ENCODE assay signal across 13 cellular contexts in the genomic region with DNA sequence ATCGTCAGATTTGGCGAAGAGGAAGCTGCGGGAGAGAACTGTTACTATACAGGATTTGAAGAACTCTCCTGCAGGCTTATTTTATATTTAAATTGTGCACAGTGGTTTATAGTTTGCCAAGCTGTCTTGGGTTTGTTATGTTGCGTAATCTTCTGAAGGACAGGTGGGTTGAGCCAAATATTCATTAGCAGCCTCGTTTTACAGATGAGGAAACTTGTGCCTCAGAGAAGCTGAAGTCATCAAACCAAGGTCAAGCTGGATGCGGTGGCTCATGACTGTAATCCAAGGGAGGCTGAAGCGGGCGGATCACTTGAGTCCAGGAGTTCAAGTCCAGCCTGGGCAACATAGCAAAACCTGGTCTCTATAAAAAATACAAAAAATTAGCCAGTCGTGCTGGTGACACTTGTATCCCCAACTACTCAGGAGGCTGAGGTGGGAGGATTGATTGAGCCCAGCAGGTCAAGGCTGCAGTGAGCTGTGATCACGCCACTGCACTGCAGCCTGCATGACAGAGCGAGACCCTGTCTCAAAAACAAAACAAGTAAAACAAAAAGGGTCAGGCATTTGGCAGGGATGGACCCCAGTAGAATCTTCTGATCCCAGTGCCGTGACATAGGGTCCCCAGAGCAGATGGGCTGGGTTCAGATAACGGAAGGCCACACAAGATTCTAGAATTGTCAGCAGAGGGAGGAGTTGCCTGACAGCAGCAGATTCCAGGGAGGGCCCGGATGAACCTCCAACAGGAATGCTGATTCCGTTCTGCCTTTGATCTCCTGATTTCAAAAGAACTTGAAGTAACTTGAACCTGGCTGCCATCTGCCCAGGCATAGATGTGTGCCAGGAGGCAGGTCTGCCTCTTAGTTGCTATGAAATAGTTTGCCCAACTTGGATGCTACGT. TPM values are rescaled to one million over a fixed set of nuclear protein-coding genes. Genes with fewer than 3 reads are reported as not detected.
DNase-seq lines count a peak whose midpoint lies in the region; ATAC-seq, FAIRE-seq and TF ChIP-seq lines count a peak whose summit lies in the region.
"Had no signal": no experiment of that assay in that cellular context is flagged by ENCODE, and none has a peak within 500 bp of the region (broad histone marks: within the 10 kb centered on the region; RNA-seq: fewer than 3 reads in every experiment).

No MANE protein-coding gene starts in this region.

- POLR2A ChIA-PET in MCF 10A (lab: Yijun Ruan, JAX), result interaction anchor here (0.6 to 1.0 kb wide), 3 partner anchors 23 to 430 kb away, joined by 3 to 5 read pairs (median 3); no protein-coding TSS in a partner anchor
- POLR2A ChIA-PET in K562 (lab: Yijun Ruan, JAX), result interaction anchor here (0.8 to 1.6 kb wide), 2 partner anchors 11 to 160 kb away, joined by 3 to 4 read pairs; no protein-coding TSS in a partner anchor

- H3K4me1 ChIP-seq in mammary epithelial cell (ENCODE audit: insufficient read depth, low read length) (peaks cover 9% of the 10 kb centered on the region), K562 (replicated peaks in 1 of 2; ENCODE audit: control insufficient read depth in 2 of 2, insufficient read depth in 2 of 2, low read length in 2 of 2) (peaks cover 0 to 3% of the 10 kb centered on the region in 2 experiments; a peak in 2 of 5 replicates), left lung (no peaks in the 10 kb centered on the region)
- H3K4me1 ChIP-seq in effector memory CD4-positive, alpha-beta T cell (ENCODE audit: control insufficient read depth, insufficient read depth, low read length, poor library complexity, severe bottlenecking), result no peaks in the 10 kb centered on the region

- H3K4me3 ChIP-seq in mammary epithelial cell (replicated peaks in 1 of 3; ENCODE audit: insufficient read depth in 1 of 3, low read depth in 2 of 3, low read length in 3 of 3), result no peak overlapping the region
- no peak overlapping the region for H3K4me3 ChIP-seq in K562
- no peak overlapping the region for H3K4me3 ChIP-seq in left lung
- no peak overlapping the region for H3K4me3 ChIP-seq in effector memory CD4-positive, alpha-beta T cell (ENCODE audit: insufficient read depth, low read depth, low read length, poor library complexity, severe bottlenecking)

- intact Hi-C loops in MCF 10A (cut with micrococcal nuclease) (no loop called here), mammary epithelial cell (cut with micrococcal nuclease) (no loop called here), K562 (cut with micrococcal nuclease) (no loop called here), left lung (cut with DNase I) (no loop called here)

- H3K4me2 ChIP-seq in mammary epithelial cell (ENCODE audit: insufficient read depth, low read depth, low read length), result no peak overlapping the region
- no peak overlapping the region for H3K4me2 ChIP-seq in K562 (ENCODE audit: insufficient read depth, low read length)

- H4K20me1 ChIP-seq in mammary epithelial cell (ENCODE audit: insufficient read depth, low read length) (no peaks in the 10 kb centered on the region), K562 (replicated peaks; ENCODE audit: control insufficient read depth, insufficient read depth, low read length) (no peaks in the 10 kb centered on the region)

- H3K9me3 Mint-ChIP-seq in MCF 10A (ENCODE audit: unreplicated experiment) (no peaks in the 10 kb centered on the region), osteocyte (ENCODE audit: unreplicated experiment) (no peaks in the 10 kb centered on the region)
- H3K9me3 Mint-ChIP-seq: T-cell had no signal

- H3K4me1 Mint-ChIP-seq in MCF 10A (ENCODE audit: insufficient read depth, unreplicated experiment), result peaks cover 15% of the 10 kb centered on the region
- peaks cover 63% of the 10 kb centered on the region for H3K4me1 Mint-ChIP-seq in osteocyte (ENCODE audit: unreplicated experiment)
- H3K4me1 Mint-ChIP-seq: T-cell had no signal

- BruUV-seq in MCF 10A (replicated peaks; lab: Mats Ljungman, UMichigan) (no TSS peak), mammary epithelial cell (replicated peaks; lab: Mats Ljungman, UMichigan) (no TSS peak), K562 (replicated peaks; lab: Mats Ljungman, UMichigan) (no TSS peak)

- H3K79me2 ChIP-seq in mammary epithelial cell (ENCODE audit: insufficient read depth, low read length) (peaks cover 95% of the 10 kb centered on the region), K562 (ENCODE audit: control insufficient read depth, insufficient read depth, low read length) (no peaks in the 10 kb centered on the region)

- no peak overlapping the region for H2AFZ ChIP-seq in mammary epithelial cell (ENCODE audit: low read depth, low read length)
- no peak overlapping the region for H2AFZ ChIP-seq in K562 (ENCODE audit: low read depth, low read length)

- no peak for TF ChIP-seq EP300 in K562 (IDR thresholded peaks at IDR 0.05; ENCODE audit: low read length)

- H3K27me3 Mint-ChIP-seq in MCF 10A (ENCODE audit: insufficient read depth, unreplicated experiment) (no peaks in the 10 kb centered on the region), osteocyte (ENCODE audit: unreplicated experiment) (no peaks in the 10 kb centered on the region)
- H3K27me3 Mint-ChIP-seq: T-cell had no signal

- no peak for TF ChIP-seq POLR2A in K562 (conservative IDR thresholded peaks at IDR 0.05)

- in situ Hi-C loops in mammary epithelial cell (cut with MboI; ENCODE audit: low sequenced_read_pairs in 2 of 2), result no loop called here
- in situ Hi-C loops in K562 (cut with MboI), result no loop called here

- 84% methylated on average over 16 of the region's 16 CpGs for WGBS in mammary epithelial cell (ENCODE audit: low coverage, missing lambda C conversion rate)
- 13% methylated on average over 16 of the region's 16 CpGs for WGBS in K562 (ENCODE audit: insufficient coverage, low coverage, missing lambda C conversion rate)

- TF ChIP-seq RAD21 in K562 (CRISPR knock-in tag; conservative IDR thresholded peaks at IDR 0.05 in 1 of 2, IDR thresholded peaks at IDR 0.05 in 1 of 2), result no peak

- H3K4me3 Mint-ChIP-seq in MCF 10A (ENCODE audit: unreplicated experiment), result no peak overlapping the region
- no peak overlapping the region for H3K4me3 Mint-ChIP-seq in osteocyte (ENCODE audit: unreplicated experiment)
- H3K4me3 Mint-ChIP-seq: T-cell had no signal

- DNase-seq in MCF 10A (ENCODE audit: unreplicated experiment), result peak; percentile 83
- no peak for DNase-seq in mammary epithelial cell
- no peak for DNase-seq in K562 (ENCODE audit: extremely low read depth in 1 of 4, low spot score in 3 of 4)
- DNase-seq in left lung, result no peak
- no peak for DNase-seq in osteocyte (ENCODE audit: extremely low spot score, unreplicated experiment)
- DNase-seq in effector memory CD4-positive, alpha-beta T cell, result no peak
- DNase-seq: activated CD4-positive, alpha-beta T cell treated with anti-CD3 and anti-CD28 coated beads, Interleukin-2, amount 50 U/mL, for 1 hour; activated gamma-delta T cell; NCI-H526 treated with DMSO at 0.1 percent for 48 hours; T-cell had no signal

- CTCF ChIA-PET in MCF 10A (lab: Yijun Ruan, JAX), result interaction anchor here (0.9 kb wide), 1 partner anchor 20 kb away, joined by 3 read pairs; no protein-coding TSS in a partner anchor
- CTCF ChIA-PET in mammary epithelial cell (lab: Charles Lee; ENCODE audit: low non-redundant PET), result no interaction called here
- CTCF ChIA-PET in K562 (lab: Yijun Ruan, JAX; ENCODE audit: low intra/inter-chr PET ratio), result no interaction called here

- no peak for ATAC-seq in K562
- peak; percentile 40 for ATAC-seq in left lung
- ATAC-seq in GM21723 (IDR thresholded peaks at IDR 0.05; ENCODE audit: unreplicated experiment), result no peak
- no peak for ATAC-seq in GM18498 (IDR thresholded peaks at IDR 0.05; ENCODE audit: unreplicated experiment)
- ATAC-seq: T-cell had no signal

- dilution Hi-C loops in mammary epithelial cell (cut with HindIII; ENCODE audit: low sequenced_read_pairs), result no loop called here

- H3K36me3 Mint-ChIP-seq in MCF 10A (ENCODE audit: insufficient read depth, unreplicated experiment) (peaks cover 39% of the 10 kb centered on the region), osteocyte (ENCODE audit: unreplicated experiment) (peaks cover 27% of the 10 kb centered on the region)
- H3K36me3 Mint-ChIP-seq: T-cell had no signal

- H3K27me3 ChIP-seq in mammary epithelial cell (ENCODE audit: insufficient read depth, low read length) (no peaks in the 10 kb centered on the region), K562 (ENCODE audit: control insufficient read depth in 2 of 2, insufficient read depth in 2 of 2, low read length in 2 of 2) (peaks cover 2 to 54% of the 10 kb centered on the region in 2 experiments; a peak in 3 of 5 replicates), left lung (no peaks in the 10 kb centered on the region)
- H3K27me3 ChIP-seq in effector memory CD4-positive, alpha-beta T cell (replicated peaks; ENCODE audit: control insufficient read depth, insufficient read depth, low read length, poor library complexity, severe bottlenecking), result no peaks in the 10 kb centered on the region

- H3K36me3 ChIP-seq in mammary epithelial cell (ENCODE audit: insufficient read depth, low read length) (peaks cover 4% of the 10 kb centered on the region), K562 (ENCODE audit: control insufficient read depth, insufficient read depth, low read length) (no peaks in the 10 kb centered on the region), left lung (no peaks in the 10 kb centered on the region)
- no peaks in the 10 kb centered on the region for H3K36me3 ChIP-seq in effector memory CD4-positive, alpha-beta T cell (ENCODE audit: control insufficient read depth, insufficient read depth, low read length)

- H3K9me1 ChIP-seq in K562 (ENCODE audit: control insufficient read depth, insufficient read depth, low read length), result no peaks in the 10 kb centered on the region

- H3K9me3 ChIP-seq in mammary epithelial cell (replicated peaks; ENCODE audit: insufficient read depth, low read length) (no peaks in the 10 kb centered on the region), K562 (replicated peaks; ENCODE audit: control insufficient read depth, insufficient read depth, low read depth, low read length) (no peaks in the 10 kb centered on the region), left lung (no peaks in the 10 kb centered on the region)
- H3K9me3 ChIP-seq in effector memory CD4-positive, alpha-beta T cell (ENCODE audit: control insufficient read depth, low read length), result no peaks in the 10 kb centered on the region

- TF ChIP-seq CTCF in MCF 10A (IDR thresholded peaks at IDR 0.05; ENCODE audit: unreplicated experiment), result no peak
- no peak for TF ChIP-seq CTCF in mammary epithelial cell (conservative IDR thresholded peaks at IDR 0.05 in 1 of 2, IDR thresholded peaks at IDR 0.05 in 1 of 2; ENCODE audit: extremely low read depth in 1 of 2, insufficient read depth in 1 of 2, low read depth in 1 of 2, low read length in 2 of 2)
- no peak for TF ChIP-seq CTCF in K562 (IDR thresholded peaks at IDR 0.05 in 2 of 3, conservative IDR thresholded peaks at IDR 0.05 in 1 of 3; ENCODE audit: insufficient read depth in 2 of 3, low read depth in 1 of 3, low read length in 3 of 3)
- TF ChIP-seq CTCF in left lung (IDR thresholded peaks at IDR 0.05), result no peak
- no peak for TF ChIP-seq CTCF in osteocyte (IDR thresholded peaks at IDR 0.05)

- H3K9ac ChIP-seq in mammary epithelial cell (ENCODE audit: insufficient read depth, low read length), result no peak overlapping the region
- no peak overlapping the region for H3K9ac ChIP-seq in K562 (ENCODE audit: insufficient read depth in 1 of 2, low read depth in 2 of 2, low read length in 2 of 2)

- no peak for FAIRE-seq in K562 (lab: Jason Lieb, UNC)
- FAIRE-seq: colon had no signal

- H3K27ac Mint-ChIP-seq in MCF 10A (ENCODE audit: low read depth, unreplicated experiment) (peak overlapping the region; percentile 42), osteocyte (ENCODE audit: unreplicated experiment) (no peak overlapping the region)
- H3K27ac Mint-ChIP-seq: T-cell had no signal

- H3K27ac ChIP-seq in mammary epithelial cell (ENCODE audit: insufficient read depth, low read depth, low read length), result no peak overlapping the region
- H3K27ac ChIP-seq in K562 (ENCODE audit: extremely low read depth, low read depth, low read length), result no peak overlapping the region
- no peak overlapping the region for H3K27ac ChIP-seq in left lung
- no peak overlapping the region for H3K27ac ChIP-seq in effector memory CD4-positive, alpha-beta T cell (ENCODE audit: insufficient read depth, low read length, poor library complexity, severe bottlenecking)

RNA-seq across cellular contexts. Expression of a gene that starts 50.6 kb away (rescaled TPM):
- 57.6 and 59.7 TPM in 2 replicates for total RNA-seq in MCF 10A (2022)
- total RNA-seq in mammary epithelial cell, result 10 to 100 TPM; 54.6 to 63.0 TPM
- polyA plus RNA-seq in mammary epithelial cell, result 36.8 TPM
- 66.1 TPM for polyA minus RNA-seq in mammary epithelial cell
- 0.39 and 0.65 TPM in 2 replicates for total RNA-seq in K562 (2011; cell fraction: chromatin; rRNA removed; ENCODE audit: low replicate concordance)
- 0.13 and 0.17 TPM in 2 replicates for total RNA-seq in K562 (2011; cell fraction: nucleolus; rRNA removed)
- total RNA-seq in K562 (2011; cell fraction: nucleoplasm; rRNA removed), result 0.15 and 0.37 TPM in 2 replicates
- not detected in 2 replicates for total RNA-seq in K562 (2014; rRNA removed)
- not detected in 2 replicates for total RNA-seq in K562 (2014; rRNA removed; fragmentation: Illumina TruSeq; extraction: Trizol)
- total RNA-seq in K562 (2015; rRNA removed; fragmentation: Illumina TruSeq; extraction: Trizol), result not detected in 2 replicates
- total RNA-seq in K562 (2021), result 0.22 and 0.27 TPM in 2 replicates
- 0.28 TPM in 1 of 2 replicates, not detected in the other for polyA plus RNA-seq in K562 (2011; rRNA removed)
- 0.01 and 0.30 TPM in 2 replicates for polyA plus RNA-seq in K562 (2011; cell fraction: cytosol; rRNA removed)
- 0.11 and 0.24 TPM in 2 replicates for polyA plus RNA-seq in K562 (2011; cell fraction: nucleus; rRNA removed)
- polyA plus RNA-seq in K562 (2012), result 0.01 TPM in 1 of 2 replicates, not detected in the other
- not detected in 2 replicates for polyA plus RNA-seq in K562 (2014; fragmentation: Illumina TruSeq; extraction: Trizol)
- polyA plus RNA-seq in K562 (2014; fragmentation: Nextera tagmentation; extraction: Ambion mirVana), result not detected
- polyA plus RNA-seq in K562 (2014; rRNA removed), result 0.03 TPM in 1 of 2 replicates, not detected in the other
- polyA minus RNA-seq in K562 (2011; rRNA and poly(A)+ RNA removed), result 0.06 and 0.18 TPM in 2 replicates
- 0.29 and 0.64 TPM in 2 replicates for polyA minus RNA-seq in K562 (2011; cell fraction: cytosol; rRNA and poly(A)+ RNA removed)
- polyA minus RNA-seq in K562 (2011; cell fraction: nucleus; rRNA and poly(A)+ RNA removed), result 0.11 and 0.13 TPM in 2 replicates
- 10 to 100 TPM; 29.2 to 35.0 TPM for total RNA-seq in left lung
- 60.1 and 62.1 TPM in 2 replicates for total RNA-seq in osteocyte

Comparison
In these comparisons a context has a peak if more than half of its experiments do, and no peak if none do; other contexts are left out.
1. RNA of a gene that starts 50.6 kb away (total RNA-seq): 54.6 to 63.0 TPM in mammary epithelial cell, 60.1 to 62.1 TPM in osteocyte, 57.6 to 59.7 TPM in MCF 10A and 29.2 to 35.0 TPM in left lung; 0.13 to 0.65 TPM in K562; every median in the first group is over 10 times any median in the second.